22 cellular contexts compared by ENCODE assay signal in genomic region chr10:26199841-26200240, GRCh38. TPM values are rescaled to one million over a fixed set of nuclear protein-coding genes. Genes with fewer than 3 reads are reported as not detected.
"Had no signal": no experiment of that assay in that cellular context is flagged by ENCODE, and none has a peak within 500 bp of the region (broad histone marks: within the 10 kb centered on the region; RNA-seq: fewer than 3 reads in every experiment).

No MANE protein-coding gene starts in this region.

- H3K27ac Mint-ChIP-seq: activated B cell treated with CpG ODN at 0.5 μM for 24 hours; activated CD4-positive, alpha-beta T cell treated with anti-CD3 and anti-CD28 coated beads, Interleukin-2, amount 10 ng/mL, durations not matched to agents 24 days and 14 days; nephron had no signal

- ATAC-seq: right cardiac atrium; stimulated activated naive CD8-positive, alpha-beta T cell treated with anti-CD3 and anti-CD28 coated beads, Interleukin-15, Interleukin-2, amounts not matched to agents 100 U/mL and 50 U/mL, for 24 hours had no signal

- H3K4me1 Mint-ChIP-seq: central memory CD8-positive, alpha-beta T cell; nephron had no signal

- H3K9me3 Mint-ChIP-seq: activated CD4-positive, alpha-beta T cell treated with anti-CD3 and anti-CD28 coated beads, Interleukin-2, amount 10 ng/mL, durations not matched to agents 24 days and 14 days; central memory CD8-positive, alpha-beta T cell; nephron had no signal

- H3K4me3 Mint-ChIP-seq: activated B cell treated with CpG ODN at 0.5 μM for 24 hours; activated CD4-positive, alpha-beta T cell treated with anti-CD3 and anti-CD28 coated beads, Interleukin-2, amount 10 ng/mL, durations not matched to agents 24 days and 14 days; central memory CD8-positive, alpha-beta T cell; nephron had no signal

- DNase-seq: activated B cell treated with CpG ODN at 0.5 μM for 24 hours; activated CD4-positive, alpha-beta T cell treated with anti-CD3 and anti-CD28 coated beads, Interleukin-2, amount 10 ng/mL, durations not matched to agents 24 days and 14 days; activated CD8-positive, alpha-beta memory T cell treated with anti-CD3 and anti-CD28 coated beads for 24 hours; activated naive CD4-positive, alpha-beta T cell; anterior cingulate cortex; brain microvascular endothelial cell; cortex of kidney; effector CD4-positive, alpha-beta T cell; esophagus squamous epithelium; hypothalamus; kidney glomerular epithelial cell; nucleus accumbens; right cardiac atrium; stimulated activated CD4-positive, alpha-beta T cell treated with anti-CD3 and anti-CD28 coated beads, Interleukin-4, amount 100 ng/mL, for 24 hours; stimulated activated naive CD8-positive, alpha-beta T cell treated with anti-CD3 and anti-CD28 coated beads, Interleukin-15, Interleukin-2, amounts not matched to agents 100 U/mL and 50 U/mL, for 24 hours had no signal

RNA-seq across cellular contexts. Expression of gene GAD2, which starts 16.7 kb away (rescaled TPM):
- total RNA-seq: activated B cell treated with CpG ODN at 0.5 μM for 24 hours; activated CD4-positive, alpha-beta T cell treated with anti-CD3 and anti-CD28 coated beads, Interleukin-2, amount 10 ng/mL, durations not matched to agents 24 days and 14 days; endothelial cell of umbilical vein; esophagus squamous epithelium; fibroblast of villous mesenchyme; posterior vena cava; right cardiac atrium; suprapubic skin; T-helper 2 cell treated with Interferon-gamma antibody and Interleukin-4, amounts not matched to agents 100 ng/mL and 5 ng/mL, for 36 hours had no signal
